8 cellular contexts compared by ENCODE assay signal in genomic region chr5:134874831-134875655, GRCh38. TPM values are rescaled to one million over a fixed set of nuclear protein-coding genes. Genes with fewer than 3 reads are reported as not detected.
DNase-seq lines count a peak whose midpoint lies in the region; ATAC-seq and TF ChIP-seq lines count a peak whose summit lies in the region.

No MANE protein-coding gene starts in this region.

- no peaks in the 10 kb centered on the region for H3K27me3 ChIP-seq in MG63
- H3K27me3 ChIP-seq in colonic mucosa = no peaks in the 10 kb centered on the region
- no peaks in the 10 kb centered on the region for H3K27me3 ChIP-seq in layer of hippocampus (ENCODE audit: control insufficient read depth, insufficient read depth, low read length)

- peak overlapping the region; percentile 84 to 98 for H3K9ac ChIP-seq in colonic mucosa (ENCODE audit: low read depth in 2 of 2, low read length in 2 of 2)

- H3K4me3 ChIP-seq in MG63 (peak overlapping the region; percentile 71), WI38 (ENCODE audit: low read depth, low read length) (peak overlapping the region; percentile 80), colonic mucosa (peak overlapping the region; percentile 97)

- peak; percentile 49 for DNase-seq in D341Med (ENCODE audit: low spot score)
- peak; percentile 79 for DNase-seq in MG63
- DNase-seq in colonic mucosa = peak; percentile 64
- DNase-seq in stimulated activated CD4-positive, alpha-beta T cell treated with anti-CD3 and anti-CD28 coated beads, Interleukin-12 subunit alpha, Interleukin-12 subunit beta, amount 100 ng/mL, for 24 hours (ENCODE audit: low read depth in 2 of 2) = peak; percentile 5 to 39
- no peak for DNase-seq in NCI-H1105 (lab: John Stamatoyannopoulos, UW)

- TF ChIP-seq CTCF in WI38 (IDR thresholded peaks at IDR 0.05; ENCODE audit: low read depth, low read length) (no peak), colonic mucosa (IDR thresholded peaks at IDR 0.05) (no peak)

- ATAC-seq in GM21723 (IDR thresholded peaks at IDR 0.05; ENCODE audit: unreplicated experiment) = peak; percentile 52

- H3K27ac ChIP-seq in colonic mucosa (peak overlapping the region; percentile 90), layer of hippocampus (ENCODE audit: low read depth, low read length) (peak overlapping the region; percentile 87)

- H3K9me3 ChIP-seq in MG63 (no peaks in the 10 kb centered on the region), colonic mucosa (no peaks in the 10 kb centered on the region)

- intact Hi-C loops in colonic mucosa (cut with DNase I) = no loop called here

- no peaks in the 10 kb centered on the region for H3K4me1 ChIP-seq in colonic mucosa

- peaks cover 7% of the 10 kb centered on the region for H3K36me3 ChIP-seq in MG63
- no peaks in the 10 kb centered on the region for H3K36me3 ChIP-seq in colonic mucosa

RNA-seq across cellular contexts. Expression of gene TXNDC15, which starts 0.9 kb away (rescaled TPM):
- total RNA-seq in MG63 (2014; rRNA removed; shearing (Covaris generic); ENCODE audit: low replicate concordance) = 115 and 231 TPM in 2 replicates
- 10 to 100 TPM; 30.7 to 31.8 TPM for total RNA-seq in colonic mucosa

RNA-seq across cellular contexts. Expression of gene C5orf24, which starts 29.3 kb away (rescaled TPM):
- 26.2 and 37.6 TPM in 2 replicates for total RNA-seq in MG63 (2014; rRNA removed; shearing (Covaris generic); ENCODE audit: low replicate concordance)
- total RNA-seq in colonic mucosa = 10 to 100 TPM; 24.2 to 31.0 TPM

RNA-seq across cellular contexts. Expression of gene PCBD2, which starts 29.9 kb away (rescaled TPM):
- total RNA-seq in MG63 (2014; rRNA removed; shearing (Covaris generic); ENCODE audit: low replicate concordance) = 7.1 and 11.1 TPM in 2 replicates
- 10 to 100 TPM; 10.3 to 13.9 TPM for total RNA-seq in colonic mucosa
